In the genomic region with DNA sequence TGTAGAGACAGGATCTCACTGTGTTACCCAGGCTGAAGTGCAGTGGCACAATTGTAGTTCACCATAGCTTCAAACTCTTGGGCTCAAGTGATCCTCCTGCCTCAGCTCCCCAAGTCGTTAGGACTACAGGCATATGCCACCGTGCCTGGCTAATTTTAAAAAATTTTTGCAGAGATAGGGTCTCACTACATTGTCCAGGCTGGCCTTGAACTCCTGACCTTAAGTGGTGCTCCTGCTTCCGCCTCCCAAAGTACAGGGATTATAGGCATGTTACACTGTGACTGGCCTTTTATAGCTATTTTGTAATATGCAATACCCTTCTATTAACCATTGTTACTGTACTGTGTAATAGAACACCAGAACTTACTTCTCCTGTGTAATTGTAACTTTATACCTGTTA, we compare ENCODE assay signal across 31 cellular contexts.
DNase-seq lines count a peak whose midpoint lies in the region; ATAC-seq, FAIRE-seq and TF ChIP-seq lines count a peak whose summit lies in the region.
"Had no signal": no experiment of that assay in that cellular context is flagged by ENCODE, and none has a peak within 500 bp of the region (broad histone marks: within the 10 kb centered on the region; RNA-seq: fewer than 3 reads in every experiment).

No MANE protein-coding gene starts in this region.

- H3K27me3 ChIP-seq in HepG2 (ENCODE audit: control insufficient read depth in 1 of 2, insufficient read depth in 2 of 2, low read length in 2 of 2) (no peaks in the 10 kb centered on the region), right lobe of liver (no peaks in the 10 kb centered on the region), K562 (ENCODE audit: control insufficient read depth in 2 of 2, insufficient read depth in 2 of 2, low read length in 2 of 2) (no peaks in the 10 kb centered on the region)
- H3K27me3 ChIP-seq: BE2C; BLaER1; BLaER1 treated with 17β-estradiol and CSF1 and Interleukin-3, amounts not matched to agents 10 nM and 100 nM had no signal

- H3K4me2 ChIP-seq in HepG2 (ENCODE audit: low read depth, low read length) (no peak overlapping the region), K562 (ENCODE audit: insufficient read depth, low read length) (no peak overlapping the region)
- H3K4me2 ChIP-seq: A549; BLaER1; BLaER1 treated with 17β-estradiol and CSF1 and Interleukin-3, amounts not matched to agents 10 nM and 100 nM had no signal

- H3K79me2 ChIP-seq in HepG2 (ENCODE audit: insufficient read depth, low read length) (no peaks in the 10 kb centered on the region), K562 (ENCODE audit: control insufficient read depth, insufficient read depth, low read length) (no peaks in the 10 kb centered on the region)

- POLR2A ChIA-PET in HepG2 (lab: Yijun Ruan, JAX) (interaction anchor here (0.6 kb wide), 1 partner anchor 242 kb away, joined by 3 read pairs; no protein-coding TSS in a partner anchor), K562 (lab: Yijun Ruan, JAX) (no interaction called here)

- WGBS in HepG2 (ENCODE audit: low lambda C conversion rate), result 93% methylated on average over 3 of the region's 3 CpGs
- 90% methylated on average over 3 of the region's 3 CpGs for WGBS in right lobe of liver (ENCODE audit: insufficient coverage, low coverage, low lambda C conversion rate, missing lambda C conversion rate)
- 33% methylated on average over 3 of the region's 3 CpGs for WGBS in K562 (ENCODE audit: insufficient coverage, low coverage, missing lambda C conversion rate)

- H3K36me3 ChIP-seq in HepG2 (replicated peaks in 1 of 2; ENCODE audit: control insufficient read depth in 1 of 2, insufficient read depth in 2 of 2, low read length in 2 of 2) (peaks cover 5 to 29% of the 10 kb centered on the region in 2 experiments), right lobe of liver (peaks cover 0 to 19% (median 0%) of the 10 kb centered on the region in 4 donors), K562 (ENCODE audit: control insufficient read depth, insufficient read depth, low read length) (no peaks in the 10 kb centered on the region; the same call in 2 of the 3 replicates)
- H3K36me3 ChIP-seq: BE2C had no signal

- CTCF ChIA-PET in HepG2 (lab: Yijun Ruan, JAX; ENCODE audit: low intra/inter-chr PET ratio, low total read pairs), result no interaction called here
- CTCF ChIA-PET in K562 (lab: Yijun Ruan, JAX; ENCODE audit: low intra/inter-chr PET ratio), result no interaction called here

- no peaks in the 10 kb centered on the region for H4K20me1 ChIP-seq in HepG2 (ENCODE audit: insufficient read depth, low read length)
- H4K20me1 ChIP-seq in K562 (replicated peaks; ENCODE audit: control insufficient read depth, insufficient read depth, low read length), result no peaks in the 10 kb centered on the region
- H4K20me1 ChIP-seq: BLaER1; BLaER1 treated with 17β-estradiol and CSF1 and Interleukin-3, amounts not matched to agents 10 nM and 100 nM had no signal

- H3K4me3 ChIP-seq in HepG2 (replicated peaks in 1 of 3; ENCODE audit: insufficient read depth in 1 of 3, low read depth in 2 of 3, low read length in 3 of 3) (no peak overlapping the region), right lobe of liver (no peak overlapping the region), K562 (no peak overlapping the region)
- H3K4me3 ChIP-seq: A549, BLaER1 had no signal

- H3K9me3 ChIP-seq in HepG2 (ENCODE audit: low read length) (peaks cover 13% of the 10 kb centered on the region; the same call in 1 of the 2 replicates), right lobe of liver (peaks cover 0 to 9% (median 4%) of the 10 kb centered on the region in 4 donors), K562 (replicated peaks; ENCODE audit: control insufficient read depth, insufficient read depth, low read depth, low read length) (no peaks in the 10 kb centered on the region)
- H3K9me3 ChIP-seq: BE2C, Caco-2 had no signal

- in situ Hi-C loops in HepG2 (cut with HindIII; ENCODE audit: extremely low pct_ligation_motif_present, low pct_unique_long_range_greater_than_20kb), result no loop called here
- in situ Hi-C loops in K562 (cut with MboI), result no loop called here

- no peak for TF ChIP-seq POLR2A in HepG2 (IDR thresholded peaks at IDR 0.05; ENCODE audit: insufficient read depth in 1 of 2, low read depth in 2 of 2, low read length in 2 of 2)
- no peak for TF ChIP-seq POLR2A in right lobe of liver (IDR thresholded peaks at IDR 0.05)
- no peak for TF ChIP-seq POLR2A in K562 (conservative IDR thresholded peaks at IDR 0.05)

- H3K9me1 ChIP-seq in K562 (ENCODE audit: control insufficient read depth, insufficient read depth, low read length), result no peaks in the 10 kb centered on the region

- DNase-seq in HepG2 (ENCODE audit: low spot score) (no peak), right lobe of liver (no peak), K562 (ENCODE audit: extremely low read depth in 1 of 4, low spot score in 3 of 4) (no peak)
- DNase-seq: 8988T; ACHN; AML-193; BE2C; C1 segment of cervical spinal cord; Caco-2; Calu3; CD4-positive, alpha-beta memory T cell; CD4-positive, alpha-beta T cell; CD4-positive, CD25-positive, alpha-beta regulatory T cell; CD8-positive, alpha-beta memory T cell; CD8-positive, alpha-beta T cell; COR-L47; DMS 273 treated with DMSO at 0.1 percent for 48 hours; DMS153; DMS53; DMS79; DMS79 treated with DMSO at 0.1 percent for 48 hours; DND-41; EL had no signal

- TF ChIP-seq RAD21 in HepG2 (CRISPR knock-in tag; IDR thresholded peaks at IDR 0.05) (no peak), K562 (CRISPR knock-in tag; conservative IDR thresholded peaks at IDR 0.05 in 1 of 2, IDR thresholded peaks at IDR 0.05 in 1 of 2) (no peak)

- FAIRE-seq in HepG2 (lab: Jason Lieb, UNC) (no peak), K562 (lab: Jason Lieb, UNC) (no peak)
- FAIRE-seq: A204.1, A549, D721Med had no signal

- TF ChIP-seq CTCF in HepG2 (CRISPR knock-in tag; IDR thresholded peaks at IDR 0.05) (no peak), right lobe of liver (IDR thresholded peaks at IDR 0.05) (no peak), K562 (IDR thresholded peaks at IDR 0.05 in 2 of 3, conservative IDR thresholded peaks at IDR 0.05 in 1 of 3; ENCODE audit: insufficient read depth in 2 of 3, low read depth in 1 of 3, low read length in 3 of 3) (no peak)

- H3K4me1 ChIP-seq in HepG2 (ENCODE audit: insufficient read depth, low read length), result no peaks in the 10 kb centered on the region
- H3K4me1 ChIP-seq in right lobe of liver, result no peaks in the 10 kb centered on the region
- H3K4me1 ChIP-seq in K562 (replicated peaks in 1 of 2; ENCODE audit: control insufficient read depth in 2 of 2, insufficient read depth in 2 of 2, low read length in 2 of 2), result no peaks in the 10 kb centered on the region
- H3K4me1 ChIP-seq: A549; BE2C; BLaER1; BLaER1 treated with 17β-estradiol and CSF1 and Interleukin-3, amounts not matched to agents 10 nM and 100 nM; Caco-2 had no signal

- intact Hi-C loops in HepG2 (cut with micrococcal nuclease; ENCODE audit: unreplicated experiment) (no loop called here), right lobe of liver (cut with DNase I) (no loop called here), K562 (cut with micrococcal nuclease) (no loop called here)

- BruUV-seq in HepG2 (replicated peaks; lab: Mats Ljungman, UMichigan) (no TSS peak), K562 (replicated peaks; lab: Mats Ljungman, UMichigan) (no TSS peak)

- H3K9ac ChIP-seq in HepG2 (ENCODE audit: insufficient read depth, low read depth, low read length), result no peak overlapping the region
- no peak overlapping the region for H3K9ac ChIP-seq in K562 (ENCODE audit: insufficient read depth in 1 of 2, low read depth in 2 of 2, low read length in 2 of 2)
- H3K9ac ChIP-seq: BLaER1; BLaER1 treated with 17β-estradiol and CSF1 and Interleukin-3, amounts not matched to agents 10 nM and 100 nM had no signal

- H2AFZ ChIP-seq in HepG2 (ENCODE audit: low read length), result no peak overlapping the region
- H2AFZ ChIP-seq in K562 (ENCODE audit: low read depth, low read length), result no peak overlapping the region

- ATAC-seq in HepG2 (no peak), right lobe of liver (no peak), K562 (no peak), GM21737 (IDR thresholded peaks at IDR 0.05; ENCODE audit: unreplicated experiment) (no peak)
- ATAC-seq: A549; CD8-positive, alpha-beta T cell had no signal

- no peak overlapping the region for H3K27ac ChIP-seq in HepG2 (ENCODE audit: extremely low read length, insufficient read depth, low read length)
- H3K27ac ChIP-seq in right lobe of liver, result no peak overlapping the region
- H3K27ac ChIP-seq in K562 (ENCODE audit: extremely low read depth, low read depth, low read length), result no peak overlapping the region
- H3K27ac ChIP-seq: 22Rv1; A549; BLaER1; BLaER1 treated with 17β-estradiol and CSF1 and Interleukin-3, amounts not matched to agents 10 nM and 100 nM; C4-2B had no signal

- TF ChIP-seq EP300 in HepG2 (IDR thresholded peaks at IDR 0.05; ENCODE audit: low read depth in 2 of 2, low read length in 2 of 2) (no peak), HepG2 (CRISPR knock-in tag; IDR thresholded peaks at IDR 0.05; ENCODE audit: borderline replicate concordance) (no peak), K562 (IDR thresholded peaks at IDR 0.05; ENCODE audit: low read length) (no peak)

TF ChIP-seq in HepG2, 621 proteins besides CTCF, POLR2A, EP300 and RAD21 (continues in another document):
- no peak for TF ChIP-seq ZNF296 (CRISPR knock-in tag; conservative IDR thresholded peaks at IDR 0.05)
- TF ChIP-seq, protein P1, sequence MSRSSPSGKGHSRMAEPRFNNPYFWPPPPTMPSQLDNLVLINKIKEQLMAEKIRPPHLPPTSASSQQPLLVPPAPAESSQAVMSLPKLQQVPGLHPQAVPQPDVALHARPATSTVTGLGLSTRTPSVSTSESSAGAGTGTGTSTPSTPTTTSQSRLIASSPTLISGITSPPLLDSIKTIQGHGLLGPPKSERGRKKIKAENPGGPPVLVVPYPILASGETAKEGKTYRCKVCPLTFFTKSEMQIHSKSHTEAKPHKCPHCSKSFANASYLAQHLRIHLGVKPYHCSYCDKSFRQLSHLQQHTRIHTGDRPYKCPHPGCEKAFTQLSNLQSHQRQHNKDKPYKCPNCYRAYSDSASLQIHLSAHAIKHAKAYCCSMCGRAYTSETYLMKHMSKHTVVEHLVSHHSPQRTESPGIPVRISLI (CRISPR knock-in tag; IDR thresholded peaks at IDR 0.05; ENCODE audit: borderline replicate concordance), result no peak
- peak; percentile 71; the same call in 1 of the 2 replicates for TF ChIP-seq ZNF121 (CRISPR knock-in tag; IDR thresholded peaks at IDR 0.05)

TF ChIP-seq in K562, 482 proteins besides CTCF, POLR2A, EP300 and RAD21 (continues in another document):
- TF ChIP-seq ZNF121 (CRISPR knock-in tag; conservative IDR thresholded peaks at IDR 0.05), result peak; percentile 56; the same call in 1 of the 2 replicates
- no peak for TF ChIP-seq ATF7 (IDR thresholded peaks at IDR 0.05)
